Comparison of ENCODE assay signal across 17 cellular contexts in the genomic region with DNA sequence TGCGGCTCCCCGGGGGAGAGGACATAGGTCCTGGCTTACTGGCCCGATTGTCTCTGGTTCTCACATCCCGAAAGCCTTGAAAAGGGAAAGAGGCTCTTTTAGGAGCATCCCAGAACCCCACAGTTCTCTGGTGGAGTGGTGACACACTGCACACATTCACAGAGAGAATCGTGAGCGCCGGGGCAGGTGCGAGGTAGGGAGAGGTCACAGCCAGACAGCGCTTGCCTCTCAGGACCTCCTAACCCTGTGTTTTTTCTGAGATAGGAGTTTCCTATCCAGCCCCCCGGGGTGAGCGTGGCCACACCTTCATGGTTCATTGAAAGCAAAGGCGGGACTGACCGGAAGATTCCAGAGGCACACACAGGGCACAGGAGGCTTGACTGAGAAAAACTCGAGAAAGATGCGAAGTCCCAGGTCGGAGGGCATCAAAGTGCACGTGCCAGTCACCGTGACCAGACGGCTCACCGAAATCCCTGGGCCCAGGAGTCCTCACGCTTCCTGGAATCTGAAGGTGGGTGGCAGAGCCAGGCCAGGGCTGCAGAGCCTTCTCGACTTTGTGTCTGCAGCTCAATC. TPM values are rescaled to one million over a fixed set of nuclear protein-coding genes. Genes with fewer than 3 reads are reported as not detected.
DNase-seq lines count a peak whose midpoint lies in the region; TF ChIP-seq lines count a peak whose summit lies in the region.
"Had no signal": no experiment of that assay in that cellular context is flagged by ENCODE, and none has a peak within 500 bp of the region (broad histone marks: within the 10 kb centered on the region; RNA-seq: fewer than 3 reads in every experiment).

No MANE protein-coding gene starts in this region.

- H3K27me3 ChIP-seq in breast epithelium (no peaks in the 10 kb centered on the region), endodermal cell (ENCODE audit: control insufficient read depth, insufficient read depth, low read length, poor library complexity, severe bottlenecking) (peaks cover 21% of the 10 kb centered on the region)
- H3K27me3 ChIP-seq: BLaER1 treated with 17β-estradiol and CSF1 and Interleukin-3, amounts not matched to agents 10 nM and 100 nM had no signal

- TF ChIP-seq CTCF in breast epithelium (IDR thresholded peaks at IDR 0.05) (no peak), MCF 10A (IDR thresholded peaks at IDR 0.05; ENCODE audit: unreplicated experiment) (no peak), endodermal cell (conservative IDR thresholded peaks at IDR 0.05) (no peak), osteocyte (IDR thresholded peaks at IDR 0.05) (no peak)

- peaks cover 33% of the 10 kb centered on the region for H3K27me3 Mint-ChIP-seq in MCF 10A (ENCODE audit: insufficient read depth, unreplicated experiment)
- H3K27me3 Mint-ChIP-seq in endodermal cell (ENCODE audit: insufficient read depth) = peaks cover 56% of the 10 kb centered on the region
- peaks cover 2% of the 10 kb centered on the region for H3K27me3 Mint-ChIP-seq in osteocyte (ENCODE audit: unreplicated experiment)
- H3K27me3 Mint-ChIP-seq in activated CD4-positive, alpha-beta T cell treated with anti-CD3 and anti-CD28 coated beads, Interleukin-2, amount 10 ng/mL, durations not matched to agents 24 days and 14 days = no peaks in the 10 kb centered on the region
- H3K27me3 Mint-ChIP-seq: CD8-positive, alpha-beta memory T cell had no signal

- no peak overlapping the region for H3K27ac Mint-ChIP-seq in MCF 10A (ENCODE audit: low read depth, unreplicated experiment)
- no peak overlapping the region for H3K27ac Mint-ChIP-seq in endodermal cell
- no peak overlapping the region for H3K27ac Mint-ChIP-seq in osteocyte (ENCODE audit: unreplicated experiment)
- H3K27ac Mint-ChIP-seq in activated CD4-positive, alpha-beta T cell treated with anti-CD3 and anti-CD28 coated beads, Interleukin-2, amount 10 ng/mL, durations not matched to agents 24 days and 14 days = no peak overlapping the region
- H3K27ac Mint-ChIP-seq: CD8-positive, alpha-beta memory T cell had no signal

- H3K4me1 ChIP-seq in breast epithelium = no peaks in the 10 kb centered on the region
- peaks cover 11% of the 10 kb centered on the region for H3K4me1 ChIP-seq in endodermal cell (ENCODE audit: control insufficient read depth, insufficient read depth, low read length)
- H3K4me1 ChIP-seq: BLaER1 treated with 17β-estradiol and CSF1 and Interleukin-3, amounts not matched to agents 10 nM and 100 nM had no signal

- CTCF ChIA-PET in MCF 10A (lab: Yijun Ruan, JAX) = no interaction called here

- H3K4me3 ChIP-seq in breast epithelium (no peak overlapping the region), endodermal cell (ENCODE audit: low read length) (no peak overlapping the region)
- H3K4me3 ChIP-seq: BLaER1 treated with 17β-estradiol and CSF1 and Interleukin-3, amounts not matched to agents 10 nM and 100 nM had no signal

- H3K9me3 Mint-ChIP-seq in MCF 10A (ENCODE audit: unreplicated experiment) (no peaks in the 10 kb centered on the region), endodermal cell (peaks cover 10% of the 10 kb centered on the region), osteocyte (ENCODE audit: unreplicated experiment) (no peaks in the 10 kb centered on the region)
- H3K9me3 Mint-ChIP-seq in activated CD4-positive, alpha-beta T cell treated with anti-CD3 and anti-CD28 coated beads, Interleukin-2, amount 10 ng/mL, durations not matched to agents 24 days and 14 days = peaks cover 5% of the 10 kb centered on the region

- H3K9me3 ChIP-seq in breast epithelium = no peaks in the 10 kb centered on the region
- peaks cover 7% of the 10 kb centered on the region for H3K9me3 ChIP-seq in endodermal cell (ENCODE audit: control insufficient read depth, low read length)

- intact Hi-C loops in breast epithelium (cut with DNase I; ENCODE audit: low total_unique reads) (no loop called here), MCF 10A (cut with micrococcal nuclease) (no loop called here)
- intact Hi-C loops in activated CD4-positive, alpha-beta T cell treated with anti-CD3 and anti-CD28 coated beads, Interleukin-2, amount 10 ng/mL, durations not matched to agents 24 days and 14 days (cut with micrococcal nuclease) = no loop called here

- no peak overlapping the region for H3K27ac ChIP-seq in breast epithelium
- H3K27ac ChIP-seq in endodermal cell (ENCODE audit: low read depth, low read length) = no peak overlapping the region
- H3K27ac ChIP-seq: BLaER1 treated with 17β-estradiol and CSF1 and Interleukin-3, amounts not matched to agents 10 nM and 100 nM had no signal

- 87% methylated on average over 16 to 22 of the region's 22 CpGs for WGBS in endodermal cell (ENCODE audit: insufficient coverage in 1 of 2, insufficient read length in 1 of 2), 2 experiments

- no peaks in the 10 kb centered on the region for H3K4me1 Mint-ChIP-seq in MCF 10A (ENCODE audit: insufficient read depth, unreplicated experiment)
- peaks cover 32% of the 10 kb centered on the region for H3K4me1 Mint-ChIP-seq in endodermal cell
- no peaks in the 10 kb centered on the region for H3K4me1 Mint-ChIP-seq in osteocyte (ENCODE audit: unreplicated experiment)
- H3K4me1 Mint-ChIP-seq in activated CD4-positive, alpha-beta T cell treated with anti-CD3 and anti-CD28 coated beads, Interleukin-2, amount 10 ng/mL, durations not matched to agents 24 days and 14 days = peaks cover 2% of the 10 kb centered on the region
- H3K4me1 Mint-ChIP-seq: CD8-positive, alpha-beta memory T cell had no signal

- no peak overlapping the region for H3K4me3 Mint-ChIP-seq in MCF 10A (ENCODE audit: unreplicated experiment)
- H3K4me3 Mint-ChIP-seq in endodermal cell = no peak overlapping the region
- H3K4me3 Mint-ChIP-seq in osteocyte (ENCODE audit: unreplicated experiment) = no peak overlapping the region
- H3K4me3 Mint-ChIP-seq in activated CD4-positive, alpha-beta T cell treated with anti-CD3 and anti-CD28 coated beads, Interleukin-2, amount 10 ng/mL, durations not matched to agents 24 days and 14 days = no peak overlapping the region
- H3K4me3 Mint-ChIP-seq: CD8-positive, alpha-beta memory T cell had no signal

- DNase-seq in breast epithelium (ENCODE audit: low spot score in 2 of 2) (peak; percentile 2 to 40), MCF 10A (ENCODE audit: unreplicated experiment) (no peak), endodermal cell (peak; percentile 73), osteocyte (ENCODE audit: extremely low spot score, unreplicated experiment) (peak; percentile 74), GM03348 (ENCODE audit: low spot score) (no peak)
- no peak for DNase-seq in activated CD4-positive, alpha-beta T cell treated with anti-CD3 and anti-CD28 coated beads, Interleukin-2, amount 10 ng/mL, durations not matched to agents 24 days and 14 days
- DNase-seq in activated CD4-positive, alpha-beta T cell treated with anti-CD3 and anti-CD28 coated beads for 4 hours = no peak
- DNase-seq: CD8-positive, alpha-beta memory T cell; DMS79 treated with DMSO at 0.1 percent for 48 hours; GOT3; KG1; NCI-H1092; NCI-H146; NCI-H2081 treated with DMSO at 0.1 percent for 48 hours; NCI-H510A treated with DMSO at 0.1 percent for 48 hours had no signal

- H3K36me3 Mint-ChIP-seq in MCF 10A (ENCODE audit: insufficient read depth, unreplicated experiment) = no peaks in the 10 kb centered on the region
- no peaks in the 10 kb centered on the region for H3K36me3 Mint-ChIP-seq in endodermal cell (ENCODE audit: low read depth)
- H3K36me3 Mint-ChIP-seq in osteocyte (ENCODE audit: unreplicated experiment) = no peaks in the 10 kb centered on the region
- H3K36me3 Mint-ChIP-seq in activated CD4-positive, alpha-beta T cell treated with anti-CD3 and anti-CD28 coated beads, Interleukin-2, amount 10 ng/mL, durations not matched to agents 24 days and 14 days (ENCODE audit: low read depth) = no peaks in the 10 kb centered on the region
- H3K36me3 Mint-ChIP-seq: CD8-positive, alpha-beta memory T cell had no signal

- BruUV-seq in MCF 10A (replicated peaks; lab: Mats Ljungman, UMichigan) = no TSS peak

- no peak for TF ChIP-seq POLR2A in breast epithelium (IDR thresholded peaks at IDR 0.05)

- POLR2A ChIA-PET in MCF 10A (lab: Yijun Ruan, JAX) = no interaction called here

- no peak overlapping the region for H3K9ac ChIP-seq in endodermal cell (ENCODE audit: extremely low read depth, low read length, poor library complexity, severe bottlenecking)
- H3K9ac ChIP-seq: BLaER1 treated with 17β-estradiol and CSF1 and Interleukin-3, amounts not matched to agents 10 nM and 100 nM had no signal

- H3K36me3 ChIP-seq in breast epithelium (no peaks in the 10 kb centered on the region), endodermal cell (ENCODE audit: control insufficient read depth, insufficient read depth, low read length) (no peaks in the 10 kb centered on the region)
- H3K36me3 ChIP-seq: BLaER1 treated with 17β-estradiol and CSF1 and Interleukin-3, amounts not matched to agents 10 nM and 100 nM had no signal

RNA-seq across cellular contexts. Expression of a gene that starts 46.5 kb away (rescaled TPM):
- under 1 TPM; 0.29 to 0.96 (median 0.66) TPM for total RNA-seq in breast epithelium
- total RNA-seq in MCF 10A (2022) = not detected in 2 replicates
- total RNA-seq in endodermal cell = not detected
- not detected for polyA plus RNA-seq in endodermal cell (2013, experiment 1 of 2)
- 0.04 TPM for polyA plus RNA-seq in endodermal cell (2013, experiment 2 of 2)
- total RNA-seq in osteocyte = 0.05 and 0.34 TPM in 2 replicates
- not detected in 2 replicates for total RNA-seq in activated CD4-positive, alpha-beta T cell treated with anti-CD3 and anti-CD28 coated beads, Interleukin-2, amount 10 ng/mL, durations not matched to agents 24 days and 14 days
- total RNA-seq: CD8-positive, alpha-beta memory T cell; G401 had no signal
- polyA plus RNA-seq: CD8-positive, alpha-beta memory T cell had no signal

Comparison
In these comparisons a context has a peak if more than half of its experiments do, and no peak if none do; other contexts are left out.
1. DNase-seq: peak in breast epithelium (2 of 2), endodermal cell (single experiment) and osteocyte (single experiment); none in MCF 10A (single experiment), GM03348 (single experiment), activated CD4-positive, alpha-beta T cell treated with anti-CD3 and anti-CD28 coated beads, Interleukin-2, amount 10 ng/mL, durations not matched to agents 24 days and 14 days (single experiment) and activated CD4-positive, alpha-beta T cell treated with anti-CD3 and anti-CD28 coated beads for 4 hours (0 of 2).